1 cellular context compared by ENCODE assay signal in genomic region chr11:64250875-64251721, GRCh38.
TF ChIP-seq lines count a peak whose summit lies in the region.

Gene PLCB3, plus strand, starts transcription at chr11:64251530. Its CDS starts 120 bp downstream, at chr11:64251650.

TF ChIP-seq in K562, 482 proteins besides CTCF, POLR2A, EP300 and RAD21 (continued from another document and continues in another):
- no peak for TF ChIP-seq ZNF277 (CRISPR knock-in tag; IDR thresholded peaks at IDR 0.05; ENCODE audit: borderline replicate concordance)
- TF ChIP-seq, protein P1, sequence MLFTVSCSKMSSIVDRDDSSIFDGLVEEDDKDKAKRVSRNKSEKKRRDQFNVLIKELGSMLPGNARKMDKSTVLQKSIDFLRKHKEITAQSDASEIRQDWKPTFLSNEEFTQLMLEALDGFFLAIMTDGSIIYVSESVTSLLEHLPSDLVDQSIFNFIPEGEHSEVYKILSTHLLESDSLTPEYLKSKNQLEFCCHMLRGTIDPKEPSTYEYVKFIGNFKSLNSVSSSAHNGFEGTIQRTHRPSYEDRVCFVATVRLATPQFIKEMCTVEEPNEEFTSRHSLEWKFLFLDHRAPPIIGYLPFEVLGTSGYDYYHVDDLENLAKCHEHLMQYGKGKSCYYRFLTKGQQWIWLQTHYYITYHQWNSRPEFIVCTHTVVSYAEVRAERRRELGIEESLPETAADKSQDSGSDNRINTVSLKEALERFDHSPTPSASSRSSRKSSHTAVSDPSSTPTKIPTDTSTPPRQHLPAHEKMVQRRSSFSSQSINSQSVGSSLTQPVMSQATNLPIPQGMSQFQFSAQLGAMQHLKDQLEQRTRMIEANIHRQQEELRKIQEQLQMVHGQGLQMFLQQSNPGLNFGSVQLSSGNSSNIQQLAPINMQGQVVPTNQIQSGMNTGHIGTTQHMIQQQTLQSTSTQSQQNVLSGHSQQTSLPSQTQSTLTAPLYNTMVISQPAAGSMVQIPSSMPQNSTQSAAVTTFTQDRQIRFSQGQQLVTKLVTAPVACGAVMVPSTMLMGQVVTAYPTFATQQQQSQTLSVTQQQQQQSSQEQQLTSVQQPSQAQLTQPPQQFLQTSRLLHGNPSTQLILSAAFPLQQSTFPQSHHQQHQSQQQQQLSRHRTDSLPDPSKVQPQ (CRISPR knock-in tag; IDR thresholded peaks at IDR 0.05; ENCODE audit: borderline replicate concordance) = no peak
- no peak for TF ChIP-seq TFE3 (CRISPR knock-in tag; IDR thresholded peaks at IDR 0.05)
- no peak for TF ChIP-seq NCOA1 (IDR thresholded peaks at IDR 0.05; ENCODE audit: low read depth)
- TF ChIP-seq RBFOX2 (IDR thresholded peaks at IDR 0.05; ENCODE audit: low read depth, low read length) = peak; percentile 67
- TF ChIP-seq JUN (IDR thresholded peaks at IDR 0.05; ENCODE audit: borderline replicate concordance, low read depth, low read length) = no peak
- TF ChIP-seq JUN (CRISPR knock-in tag; IDR thresholded peaks at IDR 0.05; ENCODE audit: borderline replicate concordance) = no peak
- no peak for TF ChIP-seq FOSL1 (tag; conservative IDR thresholded peaks at IDR 0.05)
- TF ChIP-seq, protein P2, sequence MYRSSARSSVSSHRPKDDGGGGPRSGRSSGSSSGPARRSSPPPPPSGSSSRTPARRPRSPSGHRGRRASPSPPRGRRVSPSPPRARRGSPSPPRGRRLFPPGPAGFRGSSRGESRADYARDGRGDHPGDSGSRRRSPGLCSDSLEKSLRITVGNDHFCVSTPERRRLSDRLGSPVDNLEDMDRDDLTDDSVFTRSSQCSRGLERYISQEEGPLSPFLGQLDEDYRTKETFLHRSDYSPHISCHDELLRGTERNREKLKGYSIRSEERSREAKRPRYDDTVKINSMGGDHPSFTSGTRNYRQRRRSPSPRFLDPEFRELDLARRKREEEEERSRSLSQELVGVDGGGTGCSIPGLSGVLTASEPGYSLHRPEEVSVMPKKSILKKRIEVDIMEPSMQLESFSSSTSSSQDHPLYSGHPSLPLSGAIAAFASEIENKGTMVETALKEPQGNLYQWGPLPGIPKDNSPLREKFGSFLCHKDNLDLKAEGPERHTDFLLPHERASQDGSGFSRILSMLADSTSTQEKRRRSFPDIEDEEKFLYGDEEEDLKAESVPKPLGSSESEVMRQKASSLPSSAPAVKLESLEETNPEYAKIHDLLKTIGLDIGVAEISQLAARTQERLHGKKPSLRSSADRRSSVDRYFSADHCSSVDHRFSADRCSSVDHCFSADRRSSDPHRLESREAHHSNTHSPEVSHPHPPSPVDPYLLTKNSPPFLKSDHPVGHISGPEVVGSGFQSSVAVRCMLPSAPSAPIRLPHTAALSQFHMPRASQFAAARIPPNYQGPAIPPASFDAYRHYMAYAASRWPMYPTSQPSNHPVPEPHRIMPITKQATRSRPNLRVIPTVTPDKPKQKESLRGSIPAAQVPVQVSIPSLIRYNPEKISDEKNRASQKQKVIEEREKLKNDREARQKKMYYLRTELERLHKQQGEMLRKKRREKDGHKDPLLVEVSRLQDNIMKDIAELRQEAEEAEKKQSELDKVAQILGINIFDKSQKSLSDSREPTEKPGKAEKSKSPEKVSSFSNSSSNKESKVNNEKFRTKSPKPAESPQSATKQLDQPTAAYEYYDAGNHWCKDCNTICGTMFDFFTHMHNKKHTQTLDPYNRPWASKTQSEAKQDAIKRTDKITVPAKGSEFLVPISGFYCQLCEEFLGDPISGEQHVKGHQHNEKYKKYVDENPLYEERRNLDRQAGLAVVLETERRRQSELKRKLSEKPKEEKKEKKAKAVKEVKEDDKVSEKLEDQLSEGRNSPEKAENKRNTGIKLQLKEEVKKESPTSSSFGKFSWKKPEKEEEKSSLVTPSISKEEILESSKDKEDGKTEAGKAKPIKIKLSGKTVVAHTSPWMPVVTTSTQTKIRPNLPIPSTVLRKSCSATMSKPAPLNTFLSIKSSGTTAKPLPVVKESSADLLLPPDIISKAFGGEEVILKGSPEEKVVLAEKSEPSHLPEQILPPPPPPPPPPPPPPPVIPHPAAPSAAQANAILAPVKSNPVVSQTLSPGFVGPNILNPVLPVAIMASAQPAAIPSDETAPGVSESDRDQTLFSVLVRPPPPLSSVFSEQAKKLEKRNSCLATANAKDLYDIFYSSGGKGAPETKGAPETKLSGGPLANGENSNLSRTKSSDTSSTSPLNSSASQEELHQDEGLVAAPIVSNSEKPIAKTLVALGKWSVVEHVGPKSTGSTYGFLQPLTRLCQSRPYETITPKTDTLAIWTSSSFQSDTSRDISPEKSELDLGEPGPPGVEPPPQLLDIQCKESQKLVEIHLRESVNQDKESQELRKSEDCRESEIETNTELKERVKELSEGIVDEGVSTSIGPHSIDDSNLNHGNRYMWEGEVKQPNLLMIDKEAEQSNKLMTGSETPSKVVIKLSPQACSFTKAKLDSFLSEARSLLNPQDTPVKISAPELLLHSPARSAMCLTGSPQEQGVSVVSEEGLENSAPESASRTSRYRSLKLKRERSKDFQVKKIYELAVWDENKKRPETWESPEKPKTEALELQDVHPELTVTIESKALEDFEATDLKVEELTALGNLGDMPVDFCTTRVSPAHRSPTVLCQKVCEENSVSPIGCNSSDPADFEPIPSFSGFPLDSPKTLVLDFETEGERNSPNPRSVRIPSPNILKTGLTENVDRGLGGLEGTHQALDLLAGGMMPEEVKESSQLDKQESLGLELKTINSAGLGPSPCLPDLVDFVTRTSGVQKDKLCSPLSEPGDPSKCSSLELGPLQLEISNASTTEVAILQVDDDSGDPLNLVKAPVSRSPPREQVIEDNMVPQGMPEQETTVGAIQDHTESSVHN (IDR thresholded peaks at IDR 0.05; ENCODE audit: borderline replicate concordance in 1 of 2, low read depth in 1 of 2) = no peak
- TF ChIP-seq ZNF280B (CRISPR knock-in tag; IDR thresholded peaks at IDR 0.05) = no peak
- TF ChIP-seq ETS1 (conservative IDR thresholded peaks at IDR 0.05; ENCODE audit: control insufficient read depth, low read depth, low read length) = peak; percentile 56; the same call in 1 of the 2 replicates
- TF ChIP-seq ZNF766 (CRISPR knock-in tag; conservative IDR thresholded peaks at IDR 0.05) = no peak
- TF ChIP-seq SP1 (CRISPR knock-in tag; IDR thresholded peaks at IDR 0.05) = peak; percentile 74
- no peak for TF ChIP-seq ZNF583 (CRISPR knock-in tag; IDR thresholded peaks at IDR 0.05)
- TF ChIP-seq CREBBP (IDR thresholded peaks at IDR 0.05; ENCODE audit: low read depth, low read length) = no peak
- TF ChIP-seq, protein P3, sequence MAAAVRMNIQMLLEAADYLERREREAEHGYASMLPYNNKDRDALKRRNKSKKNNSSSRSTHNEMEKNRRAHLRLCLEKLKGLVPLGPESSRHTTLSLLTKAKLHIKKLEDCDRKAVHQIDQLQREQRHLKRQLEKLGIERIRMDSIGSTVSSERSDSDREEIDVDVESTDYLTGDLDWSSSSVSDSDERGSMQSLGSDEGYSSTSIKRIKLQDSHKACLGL (CRISPR knock-in tag; IDR thresholded peaks at IDR 0.05; ENCODE audit: borderline replicate concordance, poor library complexity, severe bottlenecking) = no peak
- peak in 1 of 2 experiments; percentile 82; a peak in 2 of 4 replicates for TF ChIP-seq ZNF639 (CRISPR knock-in tag; conservative IDR thresholded peaks at IDR 0.05 in 1 of 2, IDR thresholded peaks at IDR 0.05 in 1 of 2)
- no peak for TF ChIP-seq HBP1 (CRISPR knock-in tag; IDR thresholded peaks at IDR 0.05)
- TF ChIP-seq TBP (optimal IDR thresholded peaks at IDR 0.05; ENCODE audit: low read depth, low read length) = peak; percentile 29
- no peak for TF ChIP-seq U2AF1 (optimal IDR thresholded peaks at IDR 0.05; ENCODE audit: low read depth, low read length)
- TF ChIP-seq, protein P4, sequence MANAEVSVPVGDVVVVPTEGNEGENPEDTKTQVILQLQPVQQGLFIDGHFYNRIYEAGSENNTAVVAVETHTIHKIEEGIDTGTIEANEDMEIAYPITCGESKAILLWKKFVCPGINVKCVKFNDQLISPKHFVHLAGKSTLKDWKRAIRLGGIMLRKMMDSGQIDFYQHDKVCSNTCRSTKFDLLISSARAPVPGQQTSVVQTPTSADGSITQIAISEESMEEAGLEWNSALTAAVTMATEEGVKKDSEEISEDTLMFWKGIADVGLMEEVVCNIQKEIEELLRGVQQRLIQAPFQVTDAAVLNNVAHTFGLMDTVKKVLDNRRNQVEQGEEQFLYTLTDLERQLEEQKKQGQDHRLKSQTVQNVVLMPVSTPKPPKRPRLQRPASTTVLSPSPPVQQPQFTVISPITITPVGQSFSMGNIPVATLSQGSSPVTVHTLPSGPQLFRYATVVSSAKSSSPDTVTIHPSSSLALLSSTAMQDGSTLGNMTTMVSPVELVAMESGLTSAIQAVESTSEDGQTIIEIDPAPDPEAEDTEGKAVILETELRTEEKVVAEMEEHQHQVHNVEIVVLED (CRISPR knock-in tag; IDR thresholded peaks at IDR 0.05) = no peak
- TF ChIP-seq, protein P5, sequence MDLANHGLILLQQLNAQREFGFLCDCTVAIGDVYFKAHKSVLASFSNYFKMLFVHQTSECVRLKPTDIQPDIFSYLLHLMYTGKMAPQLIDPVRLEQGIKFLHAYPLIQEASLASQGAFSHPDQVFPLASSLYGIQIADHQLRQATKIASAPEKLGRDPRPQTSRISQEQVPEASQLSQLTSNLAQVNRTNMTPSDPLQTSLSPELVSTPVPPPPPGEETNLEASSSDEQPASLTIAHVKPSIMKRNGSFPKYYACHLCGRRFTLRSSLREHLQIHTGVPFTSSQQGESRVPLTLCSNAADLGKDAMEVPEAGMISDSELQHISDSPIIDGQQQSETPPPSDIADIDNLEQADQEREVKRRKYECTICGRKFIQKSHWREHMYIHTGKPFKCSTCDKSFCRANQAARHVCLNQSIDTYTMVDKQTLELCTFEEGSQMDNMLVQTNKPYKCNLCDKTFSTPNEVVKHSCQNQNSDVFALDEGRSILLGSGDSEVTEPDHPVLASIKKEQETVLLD (IDR thresholded peaks at IDR 0.05) = 0 out of 2 replicates have a peak, but pooled peaks have one; percentile 40
- no peak for TF ChIP-seq DNMT1 (IDR thresholded peaks at IDR 0.05)
- no peak for TF ChIP-seq NR2F6 (CRISPR knock-in tag; IDR thresholded peaks at IDR 0.05)
- peak; percentile 76 for TF ChIP-seq KDM5B (IDR thresholded peaks at IDR 0.05; ENCODE audit: insufficient replicate concordance, low read depth, low read length)
- TF ChIP-seq PPARD (CRISPR knock-in tag; IDR thresholded peaks at IDR 0.05) = no peak
- no peak for TF ChIP-seq ZNF232 (CRISPR knock-in tag; IDR thresholded peaks at IDR 0.05)
- no peak for TF ChIP-seq FOXA1 (IDR thresholded peaks at IDR 0.05; ENCODE audit: borderline replicate concordance)
- TF ChIP-seq RBBP5 (IDR thresholded peaks at IDR 0.05; ENCODE audit: borderline replicate concordance, insufficient read depth, low read length, poor library complexity, severe bottlenecking) = peak; percentile 47
- peak in 2 of 3 experiments; percentile 46 to 65 for TF ChIP-seq YY1 (IDR thresholded peaks at IDR 0.05; ENCODE audit: borderline replicate concordance in 1 of 3, control insufficient read depth in 1 of 3, extremely low read depth in 1 of 3, insufficient read depth in 3 of 3, insufficient read length in 1 of 3, insufficient replicate concordance in 2 of 3, low read depth in 1 of 3, low read length in 2 of 3)
